In the genomic region with DNA sequence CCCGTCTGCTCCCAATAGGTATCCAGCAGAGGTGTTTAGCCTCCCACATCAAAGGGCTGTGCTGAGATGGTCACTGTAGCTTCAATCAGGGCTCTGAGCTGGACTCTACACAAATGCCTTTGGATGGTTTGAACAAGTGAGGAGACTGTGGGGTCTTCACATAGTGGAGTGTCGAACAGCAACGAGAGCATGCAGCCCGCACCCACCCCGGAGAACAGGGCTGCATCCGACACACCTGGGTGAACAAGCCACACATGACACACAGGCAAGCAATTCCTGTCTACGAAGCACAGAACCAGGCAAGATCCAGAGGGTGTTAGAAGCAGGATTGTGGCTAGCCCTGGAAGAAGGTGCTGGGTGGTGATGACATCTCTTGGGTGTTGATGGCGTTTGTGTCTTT, we compare ENCODE assay signal across 20 cellular contexts. TPM values are rescaled to one million over a fixed set of nuclear protein-coding genes. Genes with fewer than 3 reads are reported as not detected.
DNase-seq lines count a peak whose midpoint lies in the region; ATAC-seq, FAIRE-seq and TF ChIP-seq lines count a peak whose summit lies in the region.
"Had no signal": no experiment of that assay in that cellular context is flagged by ENCODE, and none has a peak within 500 bp of the region (broad histone marks: within the 10 kb centered on the region; RNA-seq: fewer than 3 reads in every experiment).

No MANE protein-coding gene starts in this region.

- H3K9me3 Mint-ChIP-seq in chondrocyte (ENCODE audit: low read depth) = peaks cover 4% of the 10 kb centered on the region

- H3K36me3 Mint-ChIP-seq in chondrocyte (ENCODE audit: low read depth) = peaks cover 4% of the 10 kb centered on the region

- H3K27me3 Mint-ChIP-seq in chondrocyte (ENCODE audit: low read depth) = peaks cover 23% of the 10 kb centered on the region

- TF ChIP-seq CTCF in chondrocyte (IDR thresholded peaks at IDR 0.05) = no peak

- no peak for TF ChIP-seq POLR2A in GM12892 (IDR thresholded peaks at IDR 0.05; ENCODE audit: low read depth, low read length)

- H3K4me3 Mint-ChIP-seq in chondrocyte (ENCODE audit: unreplicated experiment) = no peak overlapping the region

- no peaks in the 10 kb centered on the region for H3K4me1 Mint-ChIP-seq in chondrocyte (ENCODE audit: low read depth)

- no peak overlapping the region for H3K27ac Mint-ChIP-seq in chondrocyte (ENCODE audit: unreplicated experiment)

- intact Hi-C loops in cardiac septum (cut with DNase I) (no loop called here), left ventricle myocardium superior (cut with micrococcal nuclease) (no loop called here)

- no peak for ATAC-seq in left ventricle myocardium superior
- ATAC-seq in left lobe of liver = no peak
- ATAC-seq: HepG2 had no signal

- DNase-seq in cardiac septum (ENCODE audit: low spot score) (peak; percentile 47), left ventricle myocardium superior (no peak), chondrocyte (ENCODE audit: low spot score) (peak; percentile 63), left lobe of liver (ENCODE audit: low spot score) (peak; percentile 14), NCI-H1436 treated with DMSO at 0.1 percent for 48 hours (lab: John Stamatoyannopoulos, UW) (no peak), glomerular visceral epithelial cell (ENCODE audit: extremely low spot score) (no peak), GM12892 (ENCODE audit: insufficient read length) (no peak)
- peak; percentile 2 for DNase-seq in stimulated activated CD8-positive, alpha-beta memory T cell treated with anti-CD3 and anti-CD28 coated beads, Interleukin-4, amount 100 ng/mL, for 48 hours
- DNase-seq: GF-D8, GOT3, KG1, NCI-H1436, NCI-H2029 treated with DMSO at 0.1 percent for 48 hours, NCI-H2171 treated with DMSO at 0.1 percent for 48 hours, NCI-H774 had no signal

- no peak for FAIRE-seq in GM12892 (lab: Jason Lieb, UNC)
- FAIRE-seq: GM12891, HepG2 had no signal

RNA-seq across cellular contexts. Expression of a gene that starts 58.0 kb away (rescaled TPM):
- total RNA-seq in cardiac septum = not detected
- total RNA-seq in left ventricle myocardium superior = not detected
- total RNA-seq in chondrocyte = not detected in 3 replicates
- total RNA-seq in left lobe of liver = not detected
- not detected for polyA plus RNA-seq in GM12892 (2012; ENCODE audit: missing spikeins)
- total RNA-seq: A673, Daoy, HepG2, NCI-H460 had no signal
- polyA plus RNA-seq: HepG2 had no signal

Comparison
In these comparisons a context has a peak if more than half of its experiments do, and no peak if none do; other contexts are left out.
1. DNase-seq: peak in cardiac septum (single experiment), chondrocyte (single experiment), left lobe of liver (single experiment) and stimulated activated CD8-positive, alpha-beta memory T cell treated with anti-CD3 and anti-CD28 coated beads, Interleukin-4, amount 100 ng/mL, for 48 hours (single experiment); none in left ventricle myocardium superior (single experiment), NCI-H1436 treated with DMSO at 0.1 percent for 48 hours (single experiment), glomerular visceral epithelial cell (single experiment) and GM12892 (single experiment).